In the genomic region with DNA sequence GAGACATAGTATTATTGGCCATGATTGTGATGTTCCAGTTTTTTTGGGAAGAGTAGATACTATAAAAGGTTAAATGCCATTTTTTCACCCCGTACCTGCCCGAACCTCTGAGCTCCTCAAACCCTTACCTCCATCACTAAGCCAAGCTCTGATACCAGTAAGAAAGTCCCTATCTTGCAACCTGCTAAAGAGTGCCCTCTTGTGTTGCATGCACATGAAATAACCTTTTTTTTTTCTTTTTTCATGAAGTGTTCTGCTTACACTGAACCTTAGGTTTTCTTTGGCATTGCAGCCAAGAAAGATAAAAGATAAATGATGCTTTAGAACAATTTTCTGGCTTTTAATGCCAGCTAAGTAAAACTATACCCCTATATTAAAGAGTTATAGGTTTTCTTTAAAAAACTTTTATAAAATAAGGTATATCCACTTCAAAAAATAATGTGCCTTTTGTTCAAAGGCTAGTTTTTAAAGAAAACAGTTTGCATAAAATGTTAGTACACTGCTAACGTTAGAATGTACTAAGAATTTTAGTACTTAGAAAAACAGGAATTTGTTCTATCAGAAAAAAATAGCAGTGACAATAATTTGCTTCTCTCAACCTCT, we compare ENCODE assay signal across 8 cellular contexts.
DNase-seq lines count a peak whose midpoint lies in the region; ATAC-seq, FAIRE-seq and TF ChIP-seq lines count a peak whose summit lies in the region.

No MANE protein-coding gene starts in this region.

- peak; percentile 44; the same call in 1 of the 2 replicates for TF ChIP-seq CTCF in GM12875 (IDR thresholded peaks at IDR 0.05; ENCODE audit: borderline replicate concordance, insufficient read depth, low read depth, low read length)
- peak; percentile 56 for TF ChIP-seq CTCF in activated CD8-positive, alpha-beta T cell treated with anti-CD3 and anti-CD28 coated beads for 36 hours (IDR thresholded peaks at IDR 0.05)

- POLR2A ChIA-PET in activated CD8-positive, alpha-beta T cell treated with anti-CD3 and anti-CD28 coated beads for 36 hours (lab: Charles Lee) = no interaction called here

- H3K4me3 ChIP-seq in GM12875 (ENCODE audit: low read depth, low read length) = no peak overlapping the region

- no peaks in the 10 kb centered on the region for H3K4me1 Mint-ChIP-seq in activated CD8-positive, alpha-beta T cell treated with anti-CD3 and anti-CD28 coated beads for 36 hours (ENCODE audit: low read depth)

- ATAC-seq in activated CD8-positive, alpha-beta T cell treated with anti-CD3 and anti-CD28 coated beads for 36 hours = no peak
- ATAC-seq in HG03039 (IDR thresholded peaks at IDR 0.05; ENCODE audit: unreplicated experiment) = no peak
- no peak for ATAC-seq in GM19395 (IDR thresholded peaks at IDR 0.05; ENCODE audit: unreplicated experiment)
- ATAC-seq in GM21381 (IDR thresholded peaks at IDR 0.05; ENCODE audit: unreplicated experiment) = no peak

- FAIRE-seq in A204.1 (lab: Jason Lieb, UNC) = peak; percentile 88

- H3K27me3 Mint-ChIP-seq in activated CD8-positive, alpha-beta T cell treated with anti-CD3 and anti-CD28 coated beads for 36 hours = no peaks in the 10 kb centered on the region

- H3K9me3 Mint-ChIP-seq in activated CD8-positive, alpha-beta T cell treated with anti-CD3 and anti-CD28 coated beads for 36 hours = peaks cover 2% of the 10 kb centered on the region

- intact Hi-C loops in activated CD8-positive, alpha-beta T cell treated with anti-CD3 and anti-CD28 coated beads for 36 hours (cut with micrococcal nuclease) = loop anchor here (10.0 kb wide), 1 partner anchor 342 kb away; no protein-coding TSS in a partner anchor

- CTCF ChIA-PET in activated CD8-positive, alpha-beta T cell treated with anti-CD3 and anti-CD28 coated beads for 36 hours (lab: Charles Lee) = interaction anchor here (0.9 to 4.0 kb wide), 9 partner anchors 10 to 347 kb away, joined by 3 to 22 read pairs (median 4); no protein-coding TSS in a partner anchor

- H3K27ac Mint-ChIP-seq in activated CD8-positive, alpha-beta T cell treated with anti-CD3 and anti-CD28 coated beads for 36 hours = no peak overlapping the region

- H3K36me3 Mint-ChIP-seq in activated CD8-positive, alpha-beta T cell treated with anti-CD3 and anti-CD28 coated beads for 36 hours (ENCODE audit: low read depth) = no peaks in the 10 kb centered on the region

- H3K4me3 Mint-ChIP-seq in activated CD8-positive, alpha-beta T cell treated with anti-CD3 and anti-CD28 coated beads for 36 hours = no peak overlapping the region

- DNase-seq in NCI-H1417 treated with DMSO at 0.1 percent for 48 hours (lab: John Stamatoyannopoulos, UW) (peak; percentile 14), iris pigment epithelial cell (ENCODE audit: low read depth) (peak; percentile 68)
- DNase-seq in activated CD8-positive, alpha-beta T cell treated with anti-CD3 and anti-CD28 coated beads for 36 hours = peak; percentile 4

Comparison
In these comparisons a context has a peak if more than half of its experiments do, and no peak if none do; other contexts are left out.
1. DNase-seq: peak in every context shown above with its lines; median percentile 68 in iris pigment epithelial cell; 14 in NCI-H1417 treated with DMSO at 0.1 percent for 48 hours; 4 in activated CD8-positive, alpha-beta T cell treated with anti-CD3 and anti-CD28 coated beads for 36 hours.